Comparison of ENCODE assay signal across 8 cellular contexts in the genomic region with DNA sequence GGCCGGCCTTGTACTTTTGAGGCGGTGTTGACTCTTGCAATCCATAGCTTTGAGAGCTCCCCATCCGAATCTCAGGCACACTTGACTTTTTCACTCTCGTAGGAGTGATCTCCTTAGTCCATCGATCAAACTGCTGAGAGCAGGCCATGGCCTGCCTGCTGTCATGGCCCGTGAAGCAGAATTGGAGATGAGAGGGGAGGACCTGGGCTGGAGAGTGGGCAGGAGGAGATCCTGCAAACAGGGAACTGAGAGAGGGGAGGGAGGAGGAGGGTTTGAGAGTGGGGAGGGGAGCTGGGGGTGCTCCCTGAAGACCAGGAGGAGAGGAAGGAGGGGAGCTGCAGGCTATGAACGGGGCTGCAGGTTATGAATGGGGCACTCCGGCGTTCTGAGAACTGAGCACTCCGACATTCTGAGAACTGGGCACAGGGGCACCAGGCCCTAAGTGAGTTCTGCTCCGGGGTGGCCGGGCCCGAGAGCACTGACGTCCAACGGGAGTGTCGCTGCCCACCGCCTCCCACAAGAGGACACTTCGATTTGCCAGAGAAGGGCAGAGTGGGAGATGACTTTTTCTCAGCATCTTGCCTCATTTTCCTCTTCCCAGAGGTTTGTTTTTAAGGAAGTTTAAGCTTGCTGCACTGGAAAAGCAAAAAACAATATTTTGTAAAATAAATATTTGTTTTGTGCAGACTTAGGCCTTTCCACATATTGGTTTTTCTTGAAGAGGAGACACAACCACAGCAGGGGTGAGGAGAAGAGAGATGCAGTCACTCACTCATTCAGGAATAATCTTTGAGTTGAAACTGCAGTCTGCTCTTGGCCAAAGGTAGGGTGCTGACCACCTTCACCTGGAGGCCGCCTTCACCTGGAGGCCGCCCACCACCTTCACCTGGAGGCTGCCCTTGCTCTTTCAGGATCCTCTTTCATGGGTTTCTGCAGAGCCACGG.
DNase-seq lines count a peak whose midpoint lies in the region; ATAC-seq, FAIRE-seq and TF ChIP-seq lines count a peak whose summit lies in the region.
"Not testable (repeated sequence)": the region's sequence is repeated elsewhere in the genome, so short reads cannot be mapped to it uniquely, and the experiment has no call there.

No MANE protein-coding gene starts in this region.

- peaks cover 20% of the 10 kb centered on the region for H3K4me1 Mint-ChIP-seq in CD14-positive monocyte
- H3K4me1 Mint-ChIP-seq in neural crest cell, result not testable (repeated sequence)

- not testable (repeated sequence) for H4K20me1 ChIP-seq in HepG2 (ENCODE audit: insufficient read depth, low read length)

- POLR2A ChIA-PET in HepG2 (lab: Yijun Ruan, JAX), result not testable (repeated sequence)

- WGBS in HepG2 (ENCODE audit: low lambda C conversion rate), result 37% methylated on average over 21 of the region's 21 CpGs

- not testable (repeated sequence) for H3K4me2 ChIP-seq in HepG2 (ENCODE audit: low read depth, low read length)

- TF ChIP-seq EP300 in HepG2 (IDR thresholded peaks at IDR 0.05; ENCODE audit: low read depth in 2 of 2, low read length in 2 of 2); HepG2 (CRISPR knock-in tag; IDR thresholded peaks at IDR 0.05; ENCODE audit: borderline replicate concordance): not testable (repeated sequence)

- H3K27me3 ChIP-seq in colonic mucosa, right atrium auricular region, upper lobe of right lung: not testable (repeated sequence)
- H3K27me3 ChIP-seq in HepG2 (ENCODE audit: control insufficient read depth in 1 of 2, insufficient read depth in 2 of 2, low read length in 2 of 2), result peaks cover 0 to 13% of the 10 kb centered on the region in 2 experiments; a peak in 3 of 5 replicates

- not testable (repeated sequence) for H3K27ac ChIP-seq in colonic mucosa; right atrium auricular region; HepG2 (ENCODE audit: extremely low read length, insufficient read depth, low read length); upper lobe of right lung

- peak; percentile 50 for ATAC-seq in HepG2
- peak; percentile 14 for ATAC-seq in sciatic nerve
- ATAC-seq in upper lobe of right lung, result peak; percentile 45

- BruUV-seq in HepG2 (replicated peaks; lab: Mats Ljungman, UMichigan), result not testable (repeated sequence)

- not testable (repeated sequence) for H3K4me3 Mint-ChIP-seq in CD14-positive monocyte, neural crest cell

- H3K27ac Mint-ChIP-seq in CD14-positive monocyte (peak overlapping the region in 4 of 7 donors; percentile 20 to 80 (median 70)), neural crest cell (ENCODE audit: unreplicated experiment) (peak overlapping the region; percentile 12)

- TF ChIP-seq RAD21 in HepG2 (CRISPR knock-in tag; IDR thresholded peaks at IDR 0.05), result not testable (repeated sequence)

- H3K36me3 ChIP-seq in colonic mucosa; right atrium auricular region; HepG2 (replicated peaks in 1 of 2; ENCODE audit: control insufficient read depth in 1 of 2, insufficient read depth in 2 of 2, low read length in 2 of 2); upper lobe of right lung: not testable (repeated sequence)

- intact Hi-C loops in CD14-positive monocyte (cut with micrococcal nuclease); colonic mucosa (cut with DNase I); HepG2 (cut with micrococcal nuclease; ENCODE audit: unreplicated experiment); sciatic nerve (cut with DNase I); upper lobe of right lung (cut with DNase I): not testable (repeated sequence)

- not testable (repeated sequence) for H3K4me1 ChIP-seq in colonic mucosa, right atrium auricular region, upper lobe of right lung
- H3K4me1 ChIP-seq in HepG2 (ENCODE audit: insufficient read depth, low read length), result peaks cover 18% of the 10 kb centered on the region

- CTCF ChIA-PET in HepG2 (lab: Yijun Ruan, JAX; ENCODE audit: low intra/inter-chr PET ratio, low total read pairs), result not testable (repeated sequence)

- H3K9ac ChIP-seq in colonic mucosa (ENCODE audit: low read depth in 2 of 2, low read length in 2 of 2); HepG2 (ENCODE audit: insufficient read depth, low read depth, low read length): not testable (repeated sequence)

- not testable (repeated sequence) for TF ChIP-seq CTCF in CD14-positive monocyte (IDR thresholded peaks at IDR 0.05); colonic mucosa (IDR thresholded peaks at IDR 0.05); right atrium auricular region (IDR thresholded peaks at IDR 0.05); HepG2 (CRISPR knock-in tag; IDR thresholded peaks at IDR 0.05); neural crest cell (conservative IDR thresholded peaks at IDR 0.05); upper lobe of right lung (IDR thresholded peaks at IDR 0.05)

- not testable (repeated sequence) for H3K27me3 Mint-ChIP-seq in CD14-positive monocyte (ENCODE audit: low read depth in 3 of 3); neural crest cell (ENCODE audit: low read depth)

- not testable (repeated sequence) for DNase-seq in CD14-positive monocyte (ENCODE audit: low spot score); HepG2 (ENCODE audit: low spot score); neural crest cell (ENCODE audit: low read depth, low spot score); sciatic nerve (ENCODE audit: low spot score)
- peak; percentile 23 for DNase-seq in activated CD4-positive, CD25-positive, alpha-beta regulatory T cell treated with anti-CD3 and anti-CD28 coated beads, Interleukin-2, amount 50 U/mL, for 72 hours
- DNase-seq in colonic mucosa, result peak; percentile 13
- peak; percentile 50 for DNase-seq in right atrium auricular region (ENCODE audit: low spot score)
- peak; percentile 41 for DNase-seq in upper lobe of right lung

- not testable (repeated sequence) for FAIRE-seq in HepG2 (lab: Jason Lieb, UNC)

- not testable (repeated sequence) for H3K4me3 ChIP-seq in colonic mucosa; right atrium auricular region; HepG2 (replicated peaks in 1 of 3; ENCODE audit: insufficient read depth in 1 of 3, low read depth in 2 of 3, low read length in 3 of 3); upper lobe of right lung

- not testable (repeated sequence) for H2AFZ ChIP-seq in HepG2 (ENCODE audit: low read length)

- in situ Hi-C loops in HepG2 (cut with HindIII; ENCODE audit: extremely low pct_ligation_motif_present, low pct_unique_long_range_greater_than_20kb), result loop anchor here (25.0 kb wide), 1 partner anchor 100 kb away; no protein-coding TSS in a partner anchor

- H3K9me3 Mint-ChIP-seq in CD14-positive monocyte, neural crest cell: not testable (repeated sequence)

- not testable (repeated sequence) for H3K9me3 ChIP-seq in colonic mucosa; right atrium auricular region; HepG2 (ENCODE audit: low read length); upper lobe of right lung

- peaks cover 25 to 40% of the 10 kb centered on the region in 2 donors for H3K36me3 Mint-ChIP-seq in CD14-positive monocyte
- H3K36me3 Mint-ChIP-seq in neural crest cell (ENCODE audit: low read depth), result not testable (repeated sequence)

- H3K79me2 ChIP-seq in HepG2 (ENCODE audit: insufficient read depth, low read length), result not testable (repeated sequence)

- not testable (repeated sequence) for TF ChIP-seq POLR2A in HepG2 (IDR thresholded peaks at IDR 0.05; ENCODE audit: insufficient read depth in 1 of 2, low read depth in 2 of 2, low read length in 2 of 2)

TF ChIP-seq in HepG2, 621 proteins besides CTCF, POLR2A, EP300 and RAD21:
- TF ChIP-seq RARA (CRISPR knock-in tag; IDR thresholded peaks at IDR 0.05) (0 out of 2 replicates have a peak, but pooled peaks have one; percentile 16), ZSCAN25 (CRISPR knock-in tag; IDR thresholded peaks at IDR 0.05) (peak; percentile 89), BCL6 (CRISPR knock-in tag; IDR thresholded peaks at IDR 0.05) (peak; percentile 85)
